9 cellular contexts compared by ENCODE assay signal in the genomic region with DNA sequence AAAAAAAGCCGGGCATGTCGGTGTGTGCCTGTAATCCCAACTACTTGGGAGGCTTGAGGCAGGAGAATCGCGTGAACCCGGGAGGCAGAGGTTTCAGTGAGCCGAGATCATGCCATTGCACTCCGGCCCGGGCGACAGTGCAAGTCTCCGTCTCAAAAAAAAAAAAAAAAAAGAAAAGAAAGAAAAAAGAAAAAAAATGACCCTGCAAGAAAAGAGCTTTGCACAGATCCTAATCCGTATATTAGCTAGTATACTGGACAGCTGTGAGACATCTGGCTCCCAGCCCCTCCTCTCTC. TPM values are rescaled to one million over a fixed set of nuclear protein-coding genes. Genes with fewer than 3 reads are reported as not detected.
DNase-seq lines count a peak whose midpoint lies in the region; ATAC-seq, FAIRE-seq and TF ChIP-seq lines count a peak whose summit lies in the region.
"Had no signal": no experiment of that assay in that cellular context is flagged by ENCODE, and none has a peak within 500 bp of the region (broad histone marks: within the 10 kb centered on the region; RNA-seq: fewer than 3 reads in every experiment).

No MANE protein-coding gene starts in this region.

- DNase-seq in A549 (ENCODE audit: low read depth in 1 of 2, low spot score in 1 of 2) = no peak
- no peak for DNase-seq in HFF-Myc (ENCODE audit: extremely low read depth, low read depth)
- DNase-seq in astrocyte (ENCODE audit: low read depth) = no peak
- DNase-seq in naive B cell = no peak
- DNase-seq in AG08395 (ENCODE audit: low spot score) = no peak
- no peak for DNase-seq in NCI-H1436 treated with DMSO at 0.1 percent for 48 hours (lab: John Stamatoyannopoulos, UW)
- no peak for DNase-seq in NCI-H524 (lab: John Stamatoyannopoulos, UW)
- DNase-seq: NCI-H1092 had no signal

- H3K27ac ChIP-seq in A549 = peak overlapping the region; percentile 78 to 90
- H3K27ac ChIP-seq in astrocyte (ENCODE audit: low read depth, low read length) = no peak overlapping the region

- no peak for TF ChIP-seq POLR2A in A549 (IDR thresholded peaks at IDR 0.05; ENCODE audit: low read length)

- TF ChIP-seq CTCF in A549 (IDR thresholded peaks at IDR 0.05) (no peak), HFF-Myc (IDR thresholded peaks at IDR 0.05; ENCODE audit: low read depth, low read length, missing control alignments) (no peak), astrocyte (IDR thresholded peaks at IDR 0.05; ENCODE audit: insufficient read depth, low read depth, low read length) (no peak)

- H3K4me3 ChIP-seq in A549 (no peak overlapping the region), HFF-Myc (replicated peaks; ENCODE audit: low read depth, low read length) (peak overlapping the region; percentile 45), astrocyte (ENCODE audit: insufficient read depth, low read depth, low read length) (no peak overlapping the region)

- no peak overlapping the region for H3K9ac ChIP-seq in astrocyte (ENCODE audit: low read length)

- POLR2A ChIA-PET in A549 (lab: Yijun Ruan, JAX) = interaction anchor here (0.6 to 0.7 kb wide), 2 partner anchors 11 to 89 kb away, joined by 3 to 4 read pairs; no protein-coding TSS in a partner anchor

- H3K4me3 Mint-ChIP-seq in astrocyte (ENCODE audit: unreplicated experiment) = peak overlapping the region; percentile 88
- peak overlapping the region; percentile 42 to 98 (median 87) for H3K4me3 Mint-ChIP-seq in naive B cell

- TF ChIP-seq RAD21 in A549 (conservative IDR thresholded peaks at IDR 0.05 in 1 of 2, IDR thresholded peaks at IDR 0.05 in 1 of 2) = no peak

- H3K9me3 ChIP-seq in A549 = no peaks in the 10 kb centered on the region
- no peaks in the 10 kb centered on the region for H3K9me3 ChIP-seq in astrocyte (ENCODE audit: insufficient read depth, low read depth, low read length)

- H3K36me3 ChIP-seq in astrocyte (ENCODE audit: insufficient read depth, low read length) = no peaks in the 10 kb centered on the region

- peaks cover 30% of the 10 kb centered on the region for H4K20me1 ChIP-seq in astrocyte (ENCODE audit: insufficient read depth, low read length)

- H3K4me1 Mint-ChIP-seq in astrocyte (ENCODE audit: low read depth, unreplicated experiment) (peaks cover 13% of the 10 kb centered on the region), naive B cell (peaks cover 29 to 50% (median 50%) of the 10 kb centered on the region in 3 donors)

- FAIRE-seq in A549 (lab: Jason Lieb, UNC) (no peak), astrocyte (lab: Jason Lieb, UNC) (no peak)

- H3K9me3 Mint-ChIP-seq in astrocyte (ENCODE audit: unreplicated experiment) = peaks cover 2% of the 10 kb centered on the region
- H3K9me3 Mint-ChIP-seq in naive B cell = no peaks in the 10 kb centered on the region

- H3K27ac Mint-ChIP-seq in astrocyte (ENCODE audit: unreplicated experiment) (peak overlapping the region; percentile 100), naive B cell (peak overlapping the region; percentile 94 to 100 (median 99))

- peaks cover 37% of the 10 kb centered on the region for H3K79me2 ChIP-seq in astrocyte (ENCODE audit: insufficient read depth, low read length)

- H3K36me3 Mint-ChIP-seq in astrocyte (ENCODE audit: low read depth, unreplicated experiment) (no peaks in the 10 kb centered on the region), naive B cell (no peaks in the 10 kb centered on the region)

- H2AFZ ChIP-seq in astrocyte (ENCODE audit: low read depth, low read length) = peak overlapping the region; percentile 37

- H3K4me2 ChIP-seq in A549 (peak overlapping the region; percentile 73), astrocyte (ENCODE audit: low read length) (peak overlapping the region; percentile 81)

- no peak for TF ChIP-seq EP300 in A549 (IDR thresholded peaks at IDR 0.05)

- ATAC-seq in A549 (no peak), naive B cell (ENCODE audit: low read depth in 2 of 2) (no peak), GM21423 (IDR thresholded peaks at IDR 0.05; ENCODE audit: unreplicated experiment) (no peak)

- H3K4me1 ChIP-seq in A549 (peaks cover 17% of the 10 kb centered on the region), astrocyte (ENCODE audit: insufficient read depth, low read length) (peaks cover 18% of the 10 kb centered on the region)

- H3K27me3 ChIP-seq in astrocyte (ENCODE audit: insufficient read depth, low read length) = no peaks in the 10 kb centered on the region

- H3K27me3 Mint-ChIP-seq in astrocyte (ENCODE audit: low read depth, unreplicated experiment) = no peaks in the 10 kb centered on the region
- H3K27me3 Mint-ChIP-seq in naive B cell = no peaks in the 10 kb centered on the region

- CTCF ChIA-PET in A549 (lab: Yijun Ruan, JAX) = interaction anchor here (0.7 to 10.0 kb wide), 7 partner anchors 20 to 244 kb away, joined by 3 to 61 read pairs (median 4); no protein-coding TSS in a partner anchor

- 95% methylated on average over 11 of the region's 11 CpGs for WGBS in A549 (ENCODE audit: missing lambda C conversion rate)

TF ChIP-seq in A549, 52 proteins besides CTCF, POLR2A, EP300 and RAD21 (continues in another document):
- no peak for TF ChIP-seq FOSB (CRISPR knock-in tag; IDR thresholded peaks at IDR 0.05)
- no peak for TF ChIP-seq EHF (CRISPR knock-in tag; IDR thresholded peaks at IDR 0.05)
- TF ChIP-seq HOXB5 (CRISPR knock-in tag; IDR thresholded peaks at IDR 0.05) = no peak
- no peak for TF ChIP-seq RFX5 (IDR thresholded peaks at IDR 0.05)
- no peak for TF ChIP-seq ESRRA (IDR thresholded peaks at IDR 0.05; ENCODE audit: borderline replicate concordance, low read length)
- TF ChIP-seq BHLHE40 (IDR thresholded peaks at IDR 0.05; ENCODE audit: low read depth, low read length) = no peak
- no peak for TF ChIP-seq TP53 (CRISPR knock-in tag; IDR thresholded peaks at IDR 0.05)
- TF ChIP-seq GATA3 (IDR thresholded peaks at IDR 0.05; ENCODE audit: borderline replicate concordance) = no peak
- TF ChIP-seq JUN (IDR thresholded peaks at IDR 0.05) = no peak
- TF ChIP-seq, protein P1, sequence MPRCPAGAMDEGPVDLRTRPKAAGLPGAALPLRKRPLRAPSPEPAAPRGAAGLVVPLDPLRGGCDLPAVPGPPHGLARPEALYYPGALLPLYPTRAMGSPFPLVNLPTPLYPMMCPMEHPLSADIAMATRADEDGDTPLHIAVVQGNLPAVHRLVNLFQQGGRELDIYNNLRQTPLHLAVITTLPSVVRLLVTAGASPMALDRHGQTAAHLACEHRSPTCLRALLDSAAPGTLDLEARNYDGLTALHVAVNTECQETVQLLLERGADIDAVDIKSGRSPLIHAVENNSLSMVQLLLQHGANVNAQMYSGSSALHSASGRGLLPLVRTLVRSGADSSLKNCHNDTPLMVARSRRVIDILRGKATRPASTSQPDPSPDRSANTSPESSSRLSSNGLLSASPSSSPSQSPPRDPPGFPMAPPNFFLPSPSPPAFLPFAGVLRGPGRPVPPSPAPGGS (IDR thresholded peaks at IDR 0.05) = no peak
- no peak for TF ChIP-seq HEYL (CRISPR knock-in tag; IDR thresholded peaks at IDR 0.05)
- TF ChIP-seq, protein P2, sequence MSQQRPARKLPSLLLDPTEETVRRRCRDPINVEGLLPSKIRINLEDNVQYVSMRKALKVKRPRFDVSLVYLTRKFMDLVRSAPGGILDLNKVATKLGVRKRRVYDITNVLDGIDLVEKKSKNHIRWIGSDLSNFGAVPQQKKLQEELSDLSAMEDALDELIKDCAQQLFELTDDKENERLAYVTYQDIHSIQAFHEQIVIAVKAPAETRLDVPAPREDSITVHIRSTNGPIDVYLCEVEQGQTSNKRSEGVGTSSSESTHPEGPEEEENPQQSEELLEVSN (IDR thresholded peaks at IDR 0.05; ENCODE audit: borderline replicate concordance, low read depth) = no peak
- no peak for TF ChIP-seq MAZ (IDR thresholded peaks at IDR 0.05; ENCODE audit: borderline replicate concordance, low read depth, low read length)
- TF ChIP-seq NPAS2 (CRISPR knock-in tag; IDR thresholded peaks at IDR 0.05; ENCODE audit: borderline replicate concordance) = no peak
- TF ChIP-seq, protein P3, sequence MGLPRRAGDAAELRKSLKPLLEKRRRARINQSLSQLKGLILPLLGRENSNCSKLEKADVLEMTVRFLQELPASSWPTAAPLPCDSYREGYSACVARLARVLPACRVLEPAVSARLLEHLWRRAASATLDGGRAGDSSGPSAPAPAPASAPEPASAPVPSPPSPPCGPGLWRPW (IDR thresholded peaks at IDR 0.05) = no peak
- TF ChIP-seq RCOR1 (IDR thresholded peaks at IDR 0.05; ENCODE audit: low read depth, low read length) = no peak
- TF ChIP-seq NFE2L2 (conservative IDR thresholded peaks at IDR 0.05; ENCODE audit: low read length) = no peak
- no peak for TF ChIP-seq RARB (CRISPR knock-in tag; IDR thresholded peaks at IDR 0.05)

RNA-seq across cellular contexts. Expression of a gene that starts 1.0 kb away (rescaled TPM):
- polyA plus RNA-seq in A549 (2011; rRNA removed) (159 and 180 TPM in 2 replicates), A549 (2017; fragmentation: RNase III; extraction: RNeasy Plus Mini Kit Qiagen cat#74134 plus additional on column Dnase treatment) (125 to 136 TPM (median 132 TPM) in 3 replicates), naive B cell (ENCODE audit: low read depth in 6 of 6) (10 to 100 TPM; 24.2 to 34.3 (median 30.8) TPM)
- polyA plus RNA-seq in A549 (2012; cell fraction: cytosol; rRNA removed) = 180 and 209 TPM in 2 replicates
- 545 and 598 TPM in 2 replicates for polyA plus RNA-seq in A549 (2012; cell fraction: nucleus; rRNA removed)
- polyA minus RNA-seq in A549 (2011; rRNA and poly(A)+ RNA removed) = 241 and 264 TPM in 2 replicates
- 125 and 127 TPM in 2 replicates for total RNA-seq in astrocyte

RNA-seq across cellular contexts. Expression of a gene that starts 59.7 kb away (rescaled TPM):
- 0.10 and 0.17 TPM in 2 replicates for polyA plus RNA-seq in A549 (2011; rRNA removed)
- polyA plus RNA-seq in A549 (2012; cell fraction: cytosol; rRNA removed) = 0.12 and 0.16 TPM in 2 replicates
- polyA plus RNA-seq in A549 (2012; cell fraction: nucleus; rRNA removed) = 1.8 and 2.1 TPM in 2 replicates
- polyA plus RNA-seq in A549 (2017; fragmentation: RNase III; extraction: RNeasy Plus Mini Kit Qiagen cat#74134 plus additional on column Dnase treatment) = 0.13 to 0.16 TPM (median 0.15 TPM) in 3 replicates
- 0.21 and 0.34 TPM in 2 replicates for polyA minus RNA-seq in A549 (2011; rRNA and poly(A)+ RNA removed)
- total RNA-seq in astrocyte = 0.43 and 0.62 TPM in 2 replicates
- polyA plus RNA-seq in naive B cell (ENCODE audit: low read depth in 6 of 6) = not detected
